23 cellular contexts compared by ENCODE assay signal in the genomic region with DNA sequence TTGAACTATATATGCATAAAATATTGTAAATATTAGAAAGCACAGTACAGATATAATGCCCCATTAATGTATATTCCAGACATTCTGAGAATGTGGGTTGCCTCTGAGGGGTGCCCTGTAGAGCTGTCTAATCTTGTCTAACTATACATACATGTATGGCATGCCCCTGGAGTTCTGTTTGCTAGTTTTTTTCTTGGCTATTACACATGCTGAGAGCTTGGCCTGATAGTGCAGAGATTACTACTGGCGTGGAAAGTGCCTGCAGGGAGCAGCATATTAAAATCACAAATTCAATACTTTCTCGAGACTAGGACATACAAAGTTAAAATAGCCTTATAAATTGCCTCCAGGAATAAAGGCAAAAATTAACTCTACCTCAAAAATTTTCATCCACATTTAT. TPM values are rescaled to one million over a fixed set of nuclear protein-coding genes. Genes with fewer than 3 reads are reported as not detected.
"Had no signal": no experiment of that assay in that cellular context is flagged by ENCODE, and none has a peak within 500 bp of the region (broad histone marks: within the 10 kb centered on the region; RNA-seq: fewer than 3 reads in every experiment).

No MANE protein-coding gene starts in this region.

- H3K4me3 ChIP-seq: K562 had no signal

- DNase-seq: Kasumi-1, MM.1S, NCI-H1092 treated with DMSO at 0.1 percent for 48 hours, NCI-H1436, NCI-H187, NCI-H2029, NCI-H2081 treated with DMSO at 0.1 percent for 48 hours, NCI-H2171, NCI-H226, NCI-H446, NCI-H510A, NCI-H524 treated with DMSO at 0.1 percent for 48 hours, NCI-H69, NCI-H774, SHP77, SK-N-SH had no signal

- H3K27ac Mint-ChIP-seq: IgD-negative memory B cell had no signal

- H3K27me3 Mint-ChIP-seq: IgD-negative memory B cell had no signal

- H3K9me3 ChIP-seq: SK-N-SH had no signal

- H3K9me3 Mint-ChIP-seq: IgD-negative memory B cell had no signal

- ATAC-seq: K562 had no signal

- H3K4me3 Mint-ChIP-seq: IgD-negative memory B cell had no signal

- H3K27ac ChIP-seq: HL-60, KMS-11, RWPE1 had no signal

RNA-seq across cellular contexts. Expression of gene KCNA3, which starts 24.1 kb away (rescaled TPM):
- total RNA-seq: K562, M059J, SK-MEL-5 had no signal

RNA-seq across cellular contexts. Expression of gene KCNA2, which starts 44.5 kb away (rescaled TPM):
- total RNA-seq: K562, M059J had no signal
